1 cellular context compared by ENCODE assay signal in the genomic region with DNA sequence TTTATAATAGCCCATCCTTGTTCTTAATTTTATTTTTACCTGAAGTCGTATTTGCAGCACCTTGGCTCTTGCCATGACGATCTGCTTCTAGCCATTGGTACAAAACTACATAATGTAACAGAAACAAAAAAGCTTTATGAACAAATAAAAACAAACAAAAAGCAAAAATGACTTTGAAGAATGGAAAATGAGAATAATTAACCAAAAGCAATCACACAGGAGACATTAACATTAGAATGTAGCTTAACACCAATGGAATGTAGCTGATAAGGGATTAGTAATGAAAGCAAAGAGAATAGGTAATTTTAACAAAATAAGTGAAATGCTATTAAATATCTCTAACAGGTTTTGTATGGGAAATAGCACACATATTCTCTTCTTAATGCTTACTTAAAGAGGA.
TF ChIP-seq lines count a peak whose summit lies in the region.

No MANE protein-coding gene starts in this region.

TF ChIP-seq in WTC11, 78 proteins besides CTCF, POLR2A, EP300 and RAD21 (continued from another document):
- TF ChIP-seq, protein P1, sequence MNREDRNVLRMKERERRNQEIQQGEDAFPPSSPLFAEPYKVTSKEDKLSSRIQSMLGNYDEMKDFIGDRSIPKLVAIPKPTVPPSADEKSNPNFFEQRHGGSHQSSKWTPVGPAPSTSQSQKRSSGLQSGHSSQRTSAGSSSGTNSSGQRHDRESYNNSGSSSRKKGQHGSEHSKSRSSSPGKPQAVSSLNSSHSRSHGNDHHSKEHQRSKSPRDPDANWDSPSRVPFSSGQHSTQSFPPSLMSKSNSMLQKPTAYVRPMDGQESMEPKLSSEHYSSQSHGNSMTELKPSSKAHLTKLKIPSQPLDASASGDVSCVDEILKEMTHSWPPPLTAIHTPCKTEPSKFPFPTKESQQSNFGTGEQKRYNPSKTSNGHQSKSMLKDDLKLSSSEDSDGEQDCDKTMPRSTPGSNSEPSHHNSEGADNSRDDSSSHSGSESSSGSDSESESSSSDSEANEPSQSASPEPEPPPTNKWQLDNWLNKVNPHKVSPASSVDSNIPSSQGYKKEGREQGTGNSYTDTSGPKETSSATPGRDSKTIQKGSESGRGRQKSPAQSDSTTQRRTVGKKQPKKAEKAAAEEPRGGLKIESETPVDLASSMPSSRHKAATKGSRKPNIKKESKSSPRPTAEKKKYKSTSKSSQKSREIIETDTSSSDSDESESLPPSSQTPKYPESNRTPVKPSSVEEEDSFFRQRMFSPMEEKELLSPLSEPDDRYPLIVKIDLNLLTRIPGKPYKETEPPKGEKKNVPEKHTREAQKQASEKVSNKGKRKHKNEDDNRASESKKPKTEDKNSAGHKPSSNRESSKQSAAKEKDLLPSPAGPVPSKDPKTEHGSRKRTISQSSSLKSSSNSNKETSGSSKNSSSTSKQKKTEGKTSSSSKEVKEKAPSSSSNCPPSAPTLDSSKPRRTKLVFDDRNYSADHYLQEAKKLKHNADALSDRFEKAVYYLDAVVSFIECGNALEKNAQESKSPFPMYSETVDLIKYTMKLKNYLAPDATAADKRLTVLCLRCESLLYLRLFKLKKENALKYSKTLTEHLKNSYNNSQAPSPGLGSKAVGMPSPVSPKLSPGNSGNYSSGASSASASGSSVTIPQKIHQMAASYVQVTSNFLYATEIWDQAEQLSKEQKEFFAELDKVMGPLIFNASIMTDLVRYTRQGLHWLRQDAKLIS (CRISPR knock-in tag; IDR thresholded peaks at IDR 0.05; ENCODE audit: borderline replicate concordance), result no peak
- TF ChIP-seq FOXJ3 (CRISPR knock-in tag; IDR thresholded peaks at IDR 0.05; ENCODE audit: borderline replicate concordance) (no peak), ATF1 (CRISPR knock-in tag; IDR thresholded peaks at IDR 0.05) (no peak), RORB (CRISPR knock-in tag; IDR thresholded peaks at IDR 0.05) (no peak)
- TF ChIP-seq, protein P2, sequence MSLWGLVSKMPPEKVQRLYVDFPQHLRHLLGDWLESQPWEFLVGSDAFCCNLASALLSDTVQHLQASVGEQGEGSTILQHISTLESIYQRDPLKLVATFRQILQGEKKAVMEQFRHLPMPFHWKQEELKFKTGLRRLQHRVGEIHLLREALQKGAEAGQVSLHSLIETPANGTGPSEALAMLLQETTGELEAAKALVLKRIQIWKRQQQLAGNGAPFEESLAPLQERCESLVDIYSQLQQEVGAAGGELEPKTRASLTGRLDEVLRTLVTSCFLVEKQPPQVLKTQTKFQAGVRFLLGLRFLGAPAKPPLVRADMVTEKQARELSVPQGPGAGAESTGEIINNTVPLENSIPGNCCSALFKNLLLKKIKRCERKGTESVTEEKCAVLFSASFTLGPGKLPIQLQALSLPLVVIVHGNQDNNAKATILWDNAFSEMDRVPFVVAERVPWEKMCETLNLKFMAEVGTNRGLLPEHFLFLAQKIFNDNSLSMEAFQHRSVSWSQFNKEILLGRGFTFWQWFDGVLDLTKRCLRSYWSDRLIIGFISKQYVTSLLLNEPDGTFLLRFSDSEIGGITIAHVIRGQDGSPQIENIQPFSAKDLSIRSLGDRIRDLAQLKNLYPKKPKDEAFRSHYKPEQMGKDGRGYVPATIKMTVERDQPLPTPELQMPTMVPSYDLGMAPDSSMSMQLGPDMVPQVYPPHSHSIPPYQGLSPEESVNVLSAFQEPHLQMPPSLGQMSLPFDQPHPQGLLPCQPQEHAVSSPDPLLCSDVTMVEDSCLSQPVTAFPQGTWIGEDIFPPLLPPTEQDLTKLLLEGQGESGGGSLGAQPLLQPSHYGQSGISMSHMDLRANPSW (CRISPR knock-in tag; conservative IDR thresholded peaks at IDR 0.05; ENCODE audit: low read depth), result no peak
